ENCODE assay signal across 23 cellular contexts in the genomic region with DNA sequence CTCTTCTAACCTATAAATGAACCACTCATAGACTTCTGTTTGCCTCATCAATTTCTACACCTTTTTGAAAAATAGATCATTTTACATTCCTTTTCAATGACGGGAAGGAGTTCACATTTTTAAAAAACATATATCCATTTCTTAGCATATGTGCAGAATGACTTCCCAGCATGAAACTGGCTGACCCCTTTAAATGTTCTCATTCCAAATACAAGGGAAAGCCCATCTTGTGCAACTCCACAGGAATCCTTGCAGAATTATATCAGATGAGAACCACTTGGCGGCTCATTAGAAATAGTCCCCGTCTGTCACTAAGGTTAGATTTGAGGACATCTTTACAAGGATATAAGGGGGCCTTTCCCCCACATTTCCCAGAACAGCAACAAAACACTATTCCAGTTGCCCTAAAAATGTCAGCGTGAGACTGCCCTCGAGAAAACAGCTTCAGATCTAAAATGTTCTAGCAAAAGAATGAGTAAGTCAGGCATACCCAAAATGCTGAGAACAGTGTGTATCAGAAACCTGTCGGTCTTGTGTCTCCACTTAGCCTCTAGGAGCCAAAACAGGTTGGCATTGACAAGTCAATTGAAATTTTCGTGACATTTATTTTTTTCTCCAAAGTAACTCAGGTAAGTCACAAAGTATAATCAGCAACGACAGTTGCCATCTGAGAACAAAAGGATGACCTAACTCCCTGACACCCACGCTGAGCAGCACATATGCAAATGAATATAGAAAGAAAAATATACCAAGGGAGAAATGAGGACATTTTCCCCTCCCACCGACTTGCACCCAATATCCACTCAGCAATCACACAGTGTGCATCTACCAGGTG.
A peak's percentile ranks its signal among the peaks of the same experiment; 100 is the strongest.
DNase-seq lines count a peak whose midpoint lies in the region; ATAC-seq and TF ChIP-seq lines count a peak whose summit lies in the region.
"Had no signal": no experiment of that assay in that cellular context is flagged by ENCODE, and none has a peak within 500 bp of the region (broad histone marks: within the 10 kb centered on the region; RNA-seq: fewer than 3 reads in every experiment).

No MANE protein-coding gene starts in this region.

- H3K4me3 ChIP-seq in adipocyte (ENCODE audit: low read length) (no peak overlapping the region), tibial nerve (no peak overlapping the region)
- H3K4me3 ChIP-seq: BLaER1 treated with 17β-estradiol and CSF1 and Interleukin-3, amounts not matched to agents 10 nM and 100 nM; hepatocyte; upper lobe of left lung had no signal

- TF ChIP-seq CTCF in activated CD8-positive, alpha-beta T cell treated with anti-CD3 and anti-CD28 coated beads for 36 hours (IDR thresholded peaks at IDR 0.05): no peak
- TF ChIP-seq CTCF in type B pancreatic cell (conservative IDR thresholded peaks at IDR 0.05) (no peak), tibial nerve (IDR thresholded peaks at IDR 0.05) (no peak)

- H3K27ac Mint-ChIP-seq in activated CD8-positive, alpha-beta T cell treated with anti-CD3 and anti-CD28 coated beads for 36 hours: no peak overlapping the region
- H3K27ac Mint-ChIP-seq in activated CD8-positive, alpha-beta T cell treated with anti-CD3 and anti-CD28 coated beads, Interleukin-2, amount 10 ng/mL, durations not matched to agents 7 days and 5 days: no peak overlapping the region
- peak overlapping the region; percentile 79 for H3K27ac Mint-ChIP-seq in type B pancreatic cell
- H3K27ac Mint-ChIP-seq: activated CD4-positive, alpha-beta T cell treated with anti-CD3 and anti-CD28 coated beads, Interleukin-2, amount 10 ng/mL, durations not matched to agents 24 days and 14 days; activated naive CD4-positive, alpha-beta T cell treated with anti-CD3 and anti-CD28 coated beads for 36 hours; dendritic cell treated with granulocyte-macrophage colony-stimulating factor and Interleukin-4, amounts not matched to agents 40 ng/mL and 50 ng/mL, for 4 days; naive thymus-derived CD4-positive, alpha-beta T cell; stimulated activated naive CD8-positive, alpha-beta T cell treated with anti-CD3 and anti-CD28 coated beads, Interleukin-15, Interleukin-2, amounts not matched to agents 100 ng/mL and 50 ng/mL, for 24 hours had no signal

- H3K4me3 Mint-ChIP-seq in activated CD8-positive, alpha-beta T cell treated with anti-CD3 and anti-CD28 coated beads for 36 hours: no peak overlapping the region
- no peak overlapping the region for H3K4me3 Mint-ChIP-seq in activated CD8-positive, alpha-beta T cell treated with anti-CD3 and anti-CD28 coated beads, Interleukin-2, amount 10 ng/mL, durations not matched to agents 7 days and 5 days
- H3K4me3 Mint-ChIP-seq in type B pancreatic cell: peak overlapping the region; percentile 62
- H3K4me3 Mint-ChIP-seq: activated CD4-positive, alpha-beta T cell treated with anti-CD3 and anti-CD28 coated beads, Interleukin-2, amount 10 ng/mL, durations not matched to agents 24 days and 14 days; activated naive CD4-positive, alpha-beta T cell treated with anti-CD3 and anti-CD28 coated beads for 36 hours; dendritic cell treated with granulocyte-macrophage colony-stimulating factor and Interleukin-4, amounts not matched to agents 40 ng/mL and 50 ng/mL, for 4 days; IgD-negative memory B cell; naive thymus-derived CD4-positive, alpha-beta T cell; stimulated activated naive CD8-positive, alpha-beta T cell treated with anti-CD3 and anti-CD28 coated beads, Interleukin-15, Interleukin-2, amounts not matched to agents 100 ng/mL and 50 ng/mL, for 24 hours had no signal

- intact Hi-C loops in activated CD8-positive, alpha-beta T cell treated with anti-CD3 and anti-CD28 coated beads for 36 hours (cut with micrococcal nuclease): no loop called here

- H3K36me3 ChIP-seq in adipocyte (ENCODE audit: control insufficient read depth, insufficient read depth, low read length, severe bottlenecking): no peaks in the 10 kb centered on the region
- peaks cover 0 to 7% (median 0%) of the 10 kb centered on the region in 3 donors for H3K36me3 ChIP-seq in tibial nerve
- H3K36me3 ChIP-seq: BLaER1 treated with 17β-estradiol and CSF1 and Interleukin-3, amounts not matched to agents 10 nM and 100 nM; upper lobe of left lung had no signal

- ATAC-seq in activated CD8-positive, alpha-beta T cell treated with anti-CD3 and anti-CD28 coated beads for 36 hours: peak; percentile 47
- ATAC-seq in activated CD8-positive, alpha-beta T cell treated with anti-CD3 and anti-CD28 coated beads, Interleukin-2, amount 10 ng/mL, durations not matched to agents 7 days and 5 days: no peak
- no peak for ATAC-seq in HG03378 (IDR thresholded peaks at IDR 0.05; ENCODE audit: unreplicated experiment)
- ATAC-seq: foreskin keratinocyte; naive thymus-derived CD4-positive, alpha-beta T cell had no signal

- H3K4me1 Mint-ChIP-seq in activated CD8-positive, alpha-beta T cell treated with anti-CD3 and anti-CD28 coated beads for 36 hours (ENCODE audit: low read depth): peaks cover 10% of the 10 kb centered on the region
- H3K4me1 Mint-ChIP-seq in activated CD8-positive, alpha-beta T cell treated with anti-CD3 and anti-CD28 coated beads, Interleukin-2, amount 10 ng/mL, durations not matched to agents 7 days and 5 days (ENCODE audit: low read depth): peaks cover 2% of the 10 kb centered on the region
- H3K4me1 Mint-ChIP-seq in type B pancreatic cell (ENCODE audit: unreplicated experiment): peaks cover 57% of the 10 kb centered on the region

- no peak overlapping the region for H3K27ac ChIP-seq in tibial nerve
- H3K27ac ChIP-seq: BLaER1 treated with 17β-estradiol and CSF1 and Interleukin-3, amounts not matched to agents 10 nM and 100 nM; foreskin keratinocyte; hepatocyte; upper lobe of left lung had no signal

- POLR2A ChIA-PET in activated CD8-positive, alpha-beta T cell treated with anti-CD3 and anti-CD28 coated beads for 36 hours (lab: Charles Lee): no interaction called here
- POLR2A ChIA-PET in activated CD8-positive, alpha-beta T cell treated with anti-CD3 and anti-CD28 coated beads, Interleukin-2, amount 10 ng/mL, durations not matched to agents 7 days and 5 days (lab: Charles Lee): no interaction called here

- CTCF ChIA-PET in activated CD8-positive, alpha-beta T cell treated with anti-CD3 and anti-CD28 coated beads for 36 hours (lab: Charles Lee): no interaction called here
- CTCF ChIA-PET in activated CD8-positive, alpha-beta T cell treated with anti-CD3 and anti-CD28 coated beads, Interleukin-2, amount 10 ng/mL, durations not matched to agents 7 days and 5 days (lab: Charles Lee): no interaction called here

- no peak overlapping the region for H3K9ac ChIP-seq in adipocyte (ENCODE audit: low read length)
- H3K9ac ChIP-seq: BLaER1 treated with 17β-estradiol and CSF1 and Interleukin-3, amounts not matched to agents 10 nM and 100 nM; SK-N-SH had no signal

- H3K27me3 Mint-ChIP-seq in activated CD8-positive, alpha-beta T cell treated with anti-CD3 and anti-CD28 coated beads for 36 hours: no peaks in the 10 kb centered on the region
- H3K27me3 Mint-ChIP-seq in activated CD8-positive, alpha-beta T cell treated with anti-CD3 and anti-CD28 coated beads, Interleukin-2, amount 10 ng/mL, durations not matched to agents 7 days and 5 days (ENCODE audit: low read depth): no peaks in the 10 kb centered on the region
- no peaks in the 10 kb centered on the region for H3K27me3 Mint-ChIP-seq in type B pancreatic cell
- H3K27me3 Mint-ChIP-seq: activated CD4-positive, alpha-beta T cell treated with anti-CD3 and anti-CD28 coated beads, Interleukin-2, amount 10 ng/mL, durations not matched to agents 24 days and 14 days; dendritic cell treated with granulocyte-macrophage colony-stimulating factor and Interleukin-4, amounts not matched to agents 40 ng/mL and 50 ng/mL, for 4 days; naive thymus-derived CD4-positive, alpha-beta T cell; stimulated activated naive CD8-positive, alpha-beta T cell treated with anti-CD3 and anti-CD28 coated beads, Interleukin-15, Interleukin-2, amounts not matched to agents 100 ng/mL and 50 ng/mL, for 24 hours had no signal

- H3K27me3 ChIP-seq in adipocyte (replicated peaks; ENCODE audit: control insufficient read depth, insufficient read depth, low read length) (no peaks in the 10 kb centered on the region), tibial nerve (no peaks in the 10 kb centered on the region)
- H3K27me3 ChIP-seq: BLaER1 treated with 17β-estradiol and CSF1 and Interleukin-3, amounts not matched to agents 10 nM and 100 nM; foreskin keratinocyte; hepatocyte; upper lobe of left lung had no signal

- peaks cover 10% of the 10 kb centered on the region for H3K36me3 Mint-ChIP-seq in activated CD8-positive, alpha-beta T cell treated with anti-CD3 and anti-CD28 coated beads for 36 hours (ENCODE audit: low read depth)
- H3K36me3 Mint-ChIP-seq in activated CD8-positive, alpha-beta T cell treated with anti-CD3 and anti-CD28 coated beads, Interleukin-2, amount 10 ng/mL, durations not matched to agents 7 days and 5 days (ENCODE audit: low read depth): peaks cover 2% of the 10 kb centered on the region
- peaks cover 20% of the 10 kb centered on the region for H3K36me3 Mint-ChIP-seq in type B pancreatic cell

- no peaks in the 10 kb centered on the region for H3K9me3 ChIP-seq in adipocyte (ENCODE audit: control insufficient read depth, low read length)
- no peaks in the 10 kb centered on the region for H3K9me3 ChIP-seq in tibial nerve
- H3K9me3 ChIP-seq: BLaER1 treated with 17β-estradiol and CSF1 and Interleukin-3, amounts not matched to agents 10 nM and 100 nM; SK-N-SH; upper lobe of left lung had no signal

- H3K4me1 ChIP-seq in adipocyte (ENCODE audit: control insufficient read depth, insufficient read depth, low read length) (peaks cover 5% of the 10 kb centered on the region), tibial nerve (peaks cover 0 to 5% (median 0%) of the 10 kb centered on the region in 4 donors)
- H3K4me1 ChIP-seq: foreskin keratinocyte had no signal

- no peak for TF ChIP-seq EP300 in tibial nerve (IDR thresholded peaks at IDR 0.05)

- DNase-seq in activated CD8-positive, alpha-beta T cell treated with anti-CD3 and anti-CD28 coated beads for 36 hours: peak; percentile 35
- DNase-seq in activated CD8-positive, alpha-beta T cell treated with anti-CD3 and anti-CD28 coated beads, Interleukin-2, amount 10 ng/mL, durations not matched to agents 7 days and 5 days: no peak
- DNase-seq in adipocyte (ENCODE audit: low read depth) (peak; percentile 32), iris pigment epithelial cell (ENCODE audit: low read depth) (peak; percentile 55), type B pancreatic cell (ENCODE audit: extremely low spot score, unreplicated experiment) (no peak), NCI-H226 (no peak), tibial nerve (ENCODE audit: low spot score in 2 of 2) (no peak)
- DNase-seq: activated CD4-positive, alpha-beta T cell treated with anti-CD3 and anti-CD28 coated beads, Interleukin-2, amount 10 ng/mL, durations not matched to agents 24 days and 14 days; activated naive CD4-positive, alpha-beta T cell treated with anti-CD3 and anti-CD28 coated beads for 36 hours; foreskin keratinocyte; islet precursor cell; naive thymus-derived CD4-positive, alpha-beta T cell; NCI-H1694; RPMI8226; SK-N-SH; stimulated activated CD4-positive, alpha-beta T cell treated with anti-CD3 and anti-CD28 coated beads, Interleukin-2, amount 100 ng/mL, for 24 hours; upper lobe of left lung had no signal

- no peaks in the 10 kb centered on the region for H3K9me3 Mint-ChIP-seq in activated CD8-positive, alpha-beta T cell treated with anti-CD3 and anti-CD28 coated beads for 36 hours
- no peaks in the 10 kb centered on the region for H3K9me3 Mint-ChIP-seq in activated CD8-positive, alpha-beta T cell treated with anti-CD3 and anti-CD28 coated beads, Interleukin-2, amount 10 ng/mL, durations not matched to agents 7 days and 5 days (ENCODE audit: insufficient read depth)
- no peaks in the 10 kb centered on the region for H3K9me3 Mint-ChIP-seq in type B pancreatic cell
- H3K9me3 Mint-ChIP-seq: activated CD4-positive, alpha-beta T cell treated with anti-CD3 and anti-CD28 coated beads, Interleukin-2, amount 10 ng/mL, durations not matched to agents 24 days and 14 days; activated naive CD4-positive, alpha-beta T cell treated with anti-CD3 and anti-CD28 coated beads for 36 hours; dendritic cell treated with granulocyte-macrophage colony-stimulating factor and Interleukin-4, amounts not matched to agents 40 ng/mL and 50 ng/mL, for 4 days; IgD-negative memory B cell; stimulated activated naive CD8-positive, alpha-beta T cell treated with anti-CD3 and anti-CD28 coated beads, Interleukin-15, Interleukin-2, amounts not matched to agents 100 ng/mL and 50 ng/mL, for 24 hours had no signal

- WGBS in tibial nerve, 2 donors: 83 to 89% methylated on average over 10 of the region's 10 CpGs

- no peak for TF ChIP-seq POLR2A in tibial nerve (IDR thresholded peaks at IDR 0.05)

Comparison
In these comparisons a context has a peak if more than half of its experiments do, and no peak if none do; other contexts are left out.
1. DNase-seq: peak in activated CD8-positive, alpha-beta T cell treated with anti-CD3 and anti-CD28 coated beads for 36 hours (single experiment), adipocyte (single experiment) and iris pigment epithelial cell (single experiment); none in activated CD8-positive, alpha-beta T cell treated with anti-CD3 and anti-CD28 coated beads, Interleukin-2, amount 10 ng/mL, durations not matched to agents 7 days and 5 days (single experiment), type B pancreatic cell (single experiment), NCI-H226 (single experiment) and tibial nerve (0 of 2).